In genomic region chr5:11324521-11325289, GRCh38 we compare ENCODE assay signal across 21 cellular contexts.
DNase-seq lines count a peak whose midpoint lies in the region; ATAC-seq and TF ChIP-seq lines count a peak whose summit lies in the region.
"Had no signal": no experiment of that assay in that cellular context is flagged by ENCODE, and none has a peak within 500 bp of the region (broad histone marks: within the 10 kb centered on the region; RNA-seq: fewer than 3 reads in every experiment).

No MANE protein-coding gene starts in this region.

- H3K27ac ChIP-seq in cingulate gyrus (ENCODE audit: low read depth, low read length) (peak overlapping the region; percentile 4), ascending aorta (peak overlapping the region in 1 of 2 donors; percentile 1)
- H3K27ac ChIP-seq: psoas muscle, vagina, VCaP had no signal

- peaks cover 2% of the 10 kb centered on the region for H3K36me3 Mint-ChIP-seq in chondrocyte (ENCODE audit: low read depth)
- H3K36me3 Mint-ChIP-seq: naive thymus-derived CD8-positive, alpha-beta T cell had no signal

- H3K4me1 ChIP-seq in ascending aorta: peaks cover 0 to 5% of the 10 kb centered on the region in 2 donors
- H3K4me1 ChIP-seq: psoas muscle, vagina had no signal

- H3K4me3 Mint-ChIP-seq in chondrocyte (ENCODE audit: unreplicated experiment): no peak overlapping the region
- H3K4me3 Mint-ChIP-seq: CD8-positive, alpha-beta memory T cell; effector memory CD8-positive, alpha-beta T cell; naive thymus-derived CD8-positive, alpha-beta T cell had no signal

- DNase-seq in LHCN-M2 (ENCODE audit: low read depth) (peak; percentile 1), left lobe of liver (ENCODE audit: low spot score) (no peak), sciatic nerve (ENCODE audit: low spot score) (no peak), chondrocyte (ENCODE audit: low spot score) (no peak), HUDEP-2 (lab: John Stamatoyannopoulos, UW; ENCODE audit: unreplicated experiment in 76 of 76) (no peak), ascending aorta (ENCODE audit: low spot score in 2 of 2) (no peak)
- DNase-seq: activated CD4-positive, alpha-beta T cell treated with anti-CD3 and anti-CD28 coated beads, Interleukin-2, amount 50 U/mL, for 48 hours; activated naive CD4-positive, alpha-beta T cell treated with anti-CD3 and anti-CD28 coated beads, Interleukin-2, amount 50 U/mL, for 16 hours; CD8-positive, alpha-beta memory T cell; DND-41; effector memory CD8-positive, alpha-beta T cell; Kasumi-1; left colon; naive thymus-derived CD8-positive, alpha-beta T cell; NCI-H1436; psoas muscle; SHP77 had no signal

- H3K4me3 ChIP-seq in ascending aorta: no peak overlapping the region
- H3K4me3 ChIP-seq: psoas muscle, vagina had no signal

- no peaks in the 10 kb centered on the region for H3K9me3 Mint-ChIP-seq in chondrocyte (ENCODE audit: low read depth)
- H3K9me3 Mint-ChIP-seq: naive thymus-derived CD8-positive, alpha-beta T cell had no signal

- H3K27me3 Mint-ChIP-seq in chondrocyte (ENCODE audit: low read depth): peaks cover 2% of the 10 kb centered on the region
- H3K27me3 Mint-ChIP-seq: effector memory CD8-positive, alpha-beta T cell had no signal

- H3K27me3 ChIP-seq in ascending aorta: no peaks in the 10 kb centered on the region
- H3K27me3 ChIP-seq: vagina had no signal

- ATAC-seq in left lobe of liver: peak; percentile 61
- peak; percentile 90 for ATAC-seq in sciatic nerve
- no peak for ATAC-seq in HG03025 (IDR thresholded peaks at IDR 0.05; ENCODE audit: low FRiP score, unreplicated experiment)
- ATAC-seq: effector memory CD8-positive, alpha-beta T cell; left colon; naive thymus-derived CD8-positive, alpha-beta T cell; psoas muscle had no signal

- no peaks in the 10 kb centered on the region for H3K36me3 ChIP-seq in ascending aorta
- H3K36me3 ChIP-seq: vagina had no signal

- H3K27ac Mint-ChIP-seq in chondrocyte (ENCODE audit: unreplicated experiment): no peak overlapping the region
- H3K27ac Mint-ChIP-seq: CD8-positive, alpha-beta memory T cell; effector memory CD8-positive, alpha-beta T cell; naive thymus-derived CD8-positive, alpha-beta T cell had no signal

- intact Hi-C loops in sciatic nerve (cut with DNase I): no loop called here
- intact Hi-C loops in ascending aorta (cut with DNase I): no loop called here

- no peaks in the 10 kb centered on the region for H3K4me1 Mint-ChIP-seq in chondrocyte (ENCODE audit: low read depth)
- H3K4me1 Mint-ChIP-seq: CD8-positive, alpha-beta memory T cell; naive thymus-derived CD8-positive, alpha-beta T cell had no signal

- TF ChIP-seq CTCF in chondrocyte (IDR thresholded peaks at IDR 0.05) (no peak), ascending aorta (IDR thresholded peaks at IDR 0.05) (no peak)

- H3K9me3 ChIP-seq in ascending aorta: no peaks in the 10 kb centered on the region
- H3K9me3 ChIP-seq: psoas muscle, vagina had no signal
